Comparison of ENCODE assay signal across 8 cellular contexts in genomic region chr19:14207796-14208195, GRCh38. TPM values are rescaled to one million over a fixed set of nuclear protein-coding genes. Genes with fewer than 3 reads are reported as not detected.
DNase-seq lines count a peak whose midpoint lies in the region; ATAC-seq and TF ChIP-seq lines count a peak whose summit lies in the region.
"Not testable (repeated sequence)": the region's sequence is repeated elsewhere in the genome, so short reads cannot be mapped to it uniquely, and the experiment has no call there.

No MANE protein-coding gene starts in this region.

- H3K36me3 ChIP-seq in ectodermal cell (ENCODE audit: control insufficient read depth, insufficient read depth, low read length); osteoblast (ENCODE audit: insufficient read depth, low read length); stomach: not testable (repeated sequence)

- H2AFZ ChIP-seq in osteoblast (ENCODE audit: low read length): peak overlapping the region; percentile 89

- H3K4me3 ChIP-seq in ectodermal cell (ENCODE audit: insufficient read depth, low read depth, low read length) (peak overlapping the region; percentile 40), stomach (peak overlapping the region; percentile 56 to 77 (median 72))
- not testable (repeated sequence) for H3K4me3 ChIP-seq in osteoblast (ENCODE audit: insufficient read depth, low read length)

- H3K27ac ChIP-seq in ectodermal cell (ENCODE audit: insufficient read depth, low read depth, low read length, poor library complexity, severe bottlenecking); osteoblast (ENCODE audit: low read depth, low read length): not testable (repeated sequence)
- peak overlapping the region in 2 of 5 donors; percentile 77 to 83 for H3K27ac ChIP-seq in stomach

- peaks cover 0 to 19% (median 12%) of the 10 kb centered on the region in 7 donors for H3K9me3 Mint-ChIP-seq in CD14-positive monocyte
- H3K9me3 Mint-ChIP-seq in activated naive CD4-positive, alpha-beta T cell treated with anti-CD3 and anti-CD28 coated beads, Interleukin-2, amount 50 U/mL, for 24 hours; immature natural killer cell: not testable (repeated sequence)

- H3K4me3 Mint-ChIP-seq in CD14-positive monocyte (peak overlapping the region; percentile 89 to 97), immature natural killer cell (peak overlapping the region; percentile 90 to 96 (median 91))
- H3K4me3 Mint-ChIP-seq in activated naive CD4-positive, alpha-beta T cell treated with anti-CD3 and anti-CD28 coated beads, Interleukin-2, amount 50 U/mL, for 24 hours: peak overlapping the region; percentile 95

- not testable (repeated sequence) for TF ChIP-seq CTCF in CD14-positive monocyte (IDR thresholded peaks at IDR 0.05); osteoblast (IDR thresholded peaks at IDR 0.05; ENCODE audit: extremely low read depth, low read depth, low read length); stomach (IDR thresholded peaks at IDR 0.05)

- not testable (repeated sequence) for H3K36me3 Mint-ChIP-seq in CD14-positive monocyte; activated naive CD4-positive, alpha-beta T cell treated with anti-CD3 and anti-CD28 coated beads, Interleukin-2, amount 50 U/mL, for 24 hours; immature natural killer cell

- H3K27me3 Mint-ChIP-seq in CD14-positive monocyte (ENCODE audit: low read depth in 3 of 3): peaks cover 67 to 83% (median 68%) of the 10 kb centered on the region in 3 donors
- not testable (repeated sequence) for H3K27me3 Mint-ChIP-seq in activated naive CD4-positive, alpha-beta T cell treated with anti-CD3 and anti-CD28 coated beads, Interleukin-2, amount 50 U/mL, for 24 hours
- peaks cover 7 to 14% (median 13%) of the 10 kb centered on the region in 3 donors for H3K27me3 Mint-ChIP-seq in immature natural killer cell (ENCODE audit: low read depth in 3 of 3)

- DNase-seq in CD14-positive monocyte (ENCODE audit: low spot score); immature natural killer cell; osteoblast (ENCODE audit: insufficient read length, low spot score, missing footprints); stomach: not testable (repeated sequence)
- DNase-seq in HT1080 (ENCODE audit: low read depth): peak; percentile 21

- H3K27ac Mint-ChIP-seq in CD14-positive monocyte (peak overlapping the region in 1 of 7 donors; percentile 73), immature natural killer cell (peak overlapping the region in 3 of 6 donors; percentile 86 to 94 (median 91))
- not testable (repeated sequence) for H3K27ac Mint-ChIP-seq in activated naive CD4-positive, alpha-beta T cell treated with anti-CD3 and anti-CD28 coated beads, Interleukin-2, amount 50 U/mL, for 24 hours

- not testable (repeated sequence) for H3K27me3 ChIP-seq in ectodermal cell (ENCODE audit: control insufficient read depth, insufficient read depth, low read length, poor library complexity, severe bottlenecking)
- H3K27me3 ChIP-seq in osteoblast (ENCODE audit: insufficient read depth, low read length) (peaks cover 33% of the 10 kb centered on the region), stomach (peaks cover 0 to 51% (median 17%) of the 10 kb centered on the region in 3 donors)

- peak overlapping the region; percentile 84 for H3K4me2 ChIP-seq in osteoblast (ENCODE audit: insufficient read depth, low read length)

- H3K4me1 Mint-ChIP-seq in CD14-positive monocyte (peaks cover 28% of the 10 kb centered on the region), immature natural killer cell (peaks cover 31 to 37% of the 10 kb centered on the region in 2 donors)
- peaks cover 42% of the 10 kb centered on the region for H3K4me1 Mint-ChIP-seq in activated naive CD4-positive, alpha-beta T cell treated with anti-CD3 and anti-CD28 coated beads, Interleukin-2, amount 50 U/mL, for 24 hours

- peak; percentile 35; the same call in 2 of the 3 replicates for ATAC-seq in SK-N-SH treated with all-trans-retinoic acid at 6 μM for 48 hours

- 76 to 77% methylated on average over 6 to 7 of the region's 7 CpGs for WGBS in ectodermal cell, 2 experiments
- 13 to 48% (median 37%) methylated on average over 2 to 7 of the region's 7 CpGs for WGBS in stomach, 5 donors

- intact Hi-C loops in CD14-positive monocyte (cut with micrococcal nuclease); stomach (cut with DNase I; ENCODE audit: low total_unique reads): not testable (repeated sequence)

- H4K20me1 ChIP-seq in osteoblast (ENCODE audit: insufficient read depth, low read length): not testable (repeated sequence)

- H3K9me3 ChIP-seq in ectodermal cell (ENCODE audit: control insufficient read depth, low read length); osteoblast (ENCODE audit: low read depth, low read length); stomach: not testable (repeated sequence)

- H3K79me2 ChIP-seq in osteoblast (ENCODE audit: insufficient read depth, low read length): not testable (repeated sequence)

- TF ChIP-seq EP300 in stomach (IDR thresholded peaks at IDR 0.05): not testable (repeated sequence)

- H3K4me1 ChIP-seq in ectodermal cell (ENCODE audit: control insufficient read depth, insufficient read depth, low read length); osteoblast (ENCODE audit: insufficient read depth, low read length): not testable (repeated sequence)
- H3K4me1 ChIP-seq in stomach: peaks cover 12 to 48% (median 40%) of the 10 kb centered on the region in 4 donors

- not testable (repeated sequence) for TF ChIP-seq POLR2A in stomach (IDR thresholded peaks at IDR 0.05)

RNA-seq across cellular contexts. Expression of gene ADGRL1, which starts 1.8 kb away (rescaled TPM):
- polyA plus RNA-seq in CD14-positive monocyte (not detected), immature natural killer cell (1 to 10 TPM in 1 of 3 donors, under 1 TPM in 2; 0.52 to 2.1 (median 0.53) TPM), stomach (10 to 100 TPM in 1 of 3 donors, 1 to 10 TPM in 2; 6.0 to 11.0 (median 6.7) TPM)
- 8.7 and 17.4 TPM in 2 replicates for total RNA-seq in HT1080 (2014; rRNA removed; shearing (Covaris generic))
- 7.9 and 10.8 TPM in 2 replicates for polyA plus RNA-seq in HT1080 (2015; cell fraction: cytosol; rRNA removed)
- polyA plus RNA-seq in HT1080 (2015; cell fraction: nucleus; rRNA removed): 10.7 and 13.9 TPM in 2 replicates
- 80.2 TPM for polyA plus RNA-seq in ectodermal cell (2013, experiment 1 of 4)
- 94.8 TPM for polyA plus RNA-seq in ectodermal cell (2013, experiment 2 of 4)
- 68.7 TPM for polyA plus RNA-seq in ectodermal cell (2013, experiment 3 of 4)
- polyA plus RNA-seq in ectodermal cell (2013, experiment 4 of 4): 78.3 TPM
- total RNA-seq in osteoblast (2.5 and 2.9 TPM in 2 replicates), stomach (10 to 100 TPM in 4 of 5 donors, 1 to 10 TPM in 1; 9.0 to 24.5 (median 18.7) TPM)
